Comparison of ENCODE assay signal across 21 cellular contexts in the genomic region with DNA sequence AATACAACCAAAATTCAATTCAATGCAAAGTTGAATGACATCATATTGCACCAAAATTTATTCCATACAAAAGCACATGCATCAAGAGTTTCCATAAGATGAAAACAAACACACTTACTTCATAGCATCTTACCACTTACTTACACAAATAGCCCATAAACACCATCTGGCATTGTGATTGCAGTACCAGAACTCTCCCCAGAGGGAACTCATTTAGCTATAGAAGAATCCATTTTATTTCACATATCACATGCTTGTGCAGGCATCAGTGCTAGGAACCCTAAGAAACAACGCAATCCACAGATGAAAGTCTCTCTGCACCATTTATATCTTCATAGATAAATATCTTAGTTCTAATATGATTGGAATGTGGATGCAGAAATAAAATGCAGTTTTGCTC.
"Had no signal": no experiment of that assay in that cellular context is flagged by ENCODE, and none has a peak within 500 bp of the region (broad histone marks: within the 10 kb centered on the region; RNA-seq: fewer than 3 reads in every experiment).

No MANE protein-coding gene starts in this region.

- H3K27ac ChIP-seq: heart left ventricle, neutrophil, skin epidermis, testis, tibial nerve, upper lobe of right lung, vagina had no signal

- H3K4me1 ChIP-seq: heart left ventricle, testis, tibial nerve, upper lobe of right lung, vagina had no signal

- DNase-seq: erythroblast; heart left ventricle; hippocampal formation; left colon; left ventricle myocardium superior; mesendoderm; mucosa of descending colon; naive thymus-derived CD8-positive, alpha-beta T cell; posterior cingulate gyrus; stimulated activated CD4-positive, alpha-beta T cell treated with anti-CD3 and anti-CD28 coated beads, Interleukin-2, amount 100 ng/mL, for 24 hours; stimulated activated CD4-positive, alpha-beta T cell treated with anti-CD3 and anti-CD28 coated beads, Interleukin-4, amount 100 ng/mL, for 4 hours; stimulated activated naive B cell treated with anti-CD40 and anti-IgM and Interleukin-4, amounts not matched to agents 10 μg/mL and 1 μg/mL and 100 μg/mL, for 72 hours; stimulated activated naive CD8-positive, alpha-beta T cell treated with anti-CD3 and anti-CD28 coated beads, Interleukin-15, amount 100 ng/mL, for 72 hours; testis; upper lobe of right lung had no signal

- H3K4me3 ChIP-seq: heart left ventricle, lung, mucosa of descending colon, skin epidermis, testis, tibial nerve, upper lobe of right lung, vagina had no signal

- H3K9me3 ChIP-seq: heart left ventricle, mucosa of descending colon, neutrophil, testis, tibial nerve, upper lobe of right lung, vagina had no signal

- H3K36me3 ChIP-seq: heart left ventricle, neutrophil, tibial nerve, upper lobe of right lung, vagina had no signal

- H3K27me3 ChIP-seq: heart left ventricle, neutrophil, testis, tibial nerve, upper lobe of right lung, vagina had no signal

- ATAC-seq: heart left ventricle; left colon; left ventricle myocardium superior; mucosa of descending colon; naive thymus-derived CD8-positive, alpha-beta T cell; sciatic nerve; stimulated activated naive B cell treated with anti-CD40 and anti-IgM and Interleukin-4, amounts not matched to agents 10 μg/mL and 1 μg/mL and 100 μg/mL, for 72 hours; stimulated activated naive CD8-positive, alpha-beta T cell treated with anti-CD3 and anti-CD28 coated beads, Interleukin-15, amount 100 ng/mL, for 72 hours; upper lobe of right lung had no signal
